Comparison of ENCODE assay signal across 8 cellular contexts in genomic region chr11:96154802-96155520, GRCh38.
DNase-seq lines count a peak whose midpoint lies in the region; ATAC-seq, FAIRE-seq and TF ChIP-seq lines count a peak whose summit lies in the region.

No MANE protein-coding gene starts in this region.

- no peaks in the 10 kb centered on the region for H3K27me3 ChIP-seq in right lobe of liver
- no peaks in the 10 kb centered on the region for H3K27me3 ChIP-seq in HepG2 (ENCODE audit: control insufficient read depth in 1 of 2, insufficient read depth in 2 of 2, low read length in 2 of 2)

- TF ChIP-seq EP300 in HepG2 (IDR thresholded peaks at IDR 0.05; ENCODE audit: low read depth in 2 of 2, low read length in 2 of 2) (no peak), HepG2 (CRISPR knock-in tag; IDR thresholded peaks at IDR 0.05; ENCODE audit: borderline replicate concordance) (no peak)

- no peak overlapping the region for H3K9ac ChIP-seq in HepG2 (ENCODE audit: insufficient read depth, low read depth, low read length)

- H3K27me3 Mint-ChIP-seq in central memory CD8-positive, alpha-beta T cell: no peaks in the 10 kb centered on the region
- H3K27me3 Mint-ChIP-seq in mesothelial cell of epicardium (ENCODE audit: low read depth): no peaks in the 10 kb centered on the region

- H3K4me3 Mint-ChIP-seq in central memory CD8-positive, alpha-beta T cell: no peak overlapping the region
- no peak overlapping the region for H3K4me3 Mint-ChIP-seq in mesothelial cell of epicardium

- H3K4me1 Mint-ChIP-seq in central memory CD8-positive, alpha-beta T cell: peaks cover 31% of the 10 kb centered on the region
- H3K4me1 Mint-ChIP-seq in mesothelial cell of epicardium: peaks cover 50% of the 10 kb centered on the region

- H3K9me3 ChIP-seq in right lobe of liver (no peaks in the 10 kb centered on the region), HepG2 (ENCODE audit: low read length) (no peaks in the 10 kb centered on the region)

- peak overlapping the region in 2 of 3 donors; percentile 7 to 20 for H3K27ac ChIP-seq in right lobe of liver
- H3K27ac ChIP-seq in HepG2 (ENCODE audit: extremely low read length, insufficient read depth, low read length): no peak overlapping the region

- 83% methylated on average over 4 of the region's 7 CpGs for WGBS in right lobe of liver (ENCODE audit: insufficient coverage, low coverage, low lambda C conversion rate, missing lambda C conversion rate)
- WGBS in HepG2 (ENCODE audit: low lambda C conversion rate): 100% methylated on average over 7 of the region's 7 CpGs

- no peaks in the 10 kb centered on the region for H3K36me3 ChIP-seq in right lobe of liver
- peaks cover 0 to 3% of the 10 kb centered on the region in 2 experiments; a peak in 1 of 5 replicates for H3K36me3 ChIP-seq in HepG2 (replicated peaks in 1 of 2; ENCODE audit: control insufficient read depth in 1 of 2, insufficient read depth in 2 of 2, low read length in 2 of 2)

- H3K36me3 Mint-ChIP-seq in central memory CD8-positive, alpha-beta T cell (ENCODE audit: insufficient read depth): no peaks in the 10 kb centered on the region
- no peaks in the 10 kb centered on the region for H3K36me3 Mint-ChIP-seq in mesothelial cell of epicardium

- POLR2A ChIA-PET in HepG2 (lab: Yijun Ruan, JAX): interaction anchor here (0.7 to 1.9 kb wide), 6 partner anchors 10 to 188 kb away, joined by 3 to 13 read pairs (median 4); partner anchors contain the start of gene MAML2

- H3K4me2 ChIP-seq in HepG2 (ENCODE audit: low read depth, low read length): no peak overlapping the region

- H3K27ac Mint-ChIP-seq in central memory CD8-positive, alpha-beta T cell (ENCODE audit: low read depth): peak overlapping the region; percentile 54
- H3K27ac Mint-ChIP-seq in mesothelial cell of epicardium: peak overlapping the region; percentile 82

- H2AFZ ChIP-seq in HepG2 (ENCODE audit: low read length): no peak overlapping the region

- peaks cover 0 to 4% (median 0%) of the 10 kb centered on the region in 4 donors for H3K4me1 ChIP-seq in right lobe of liver
- H3K4me1 ChIP-seq in HepG2 (ENCODE audit: insufficient read depth, low read length): peaks cover 55% of the 10 kb centered on the region

- no peak for TF ChIP-seq RAD21 in HepG2 (CRISPR knock-in tag; IDR thresholded peaks at IDR 0.05)

- no peaks in the 10 kb centered on the region for H4K20me1 ChIP-seq in HepG2 (ENCODE audit: insufficient read depth, low read length)

- in situ Hi-C loops in HepG2 (cut with HindIII; ENCODE audit: extremely low pct_ligation_motif_present, low pct_unique_long_range_greater_than_20kb): no loop called here
- in situ Hi-C loops in KBM-7 (cut with MboI; ENCODE audit: low pct_unique_long_range_greater_than_20kb, low sequenced_read_pairs): no loop called here

- no peaks in the 10 kb centered on the region for H3K9me3 Mint-ChIP-seq in central memory CD8-positive, alpha-beta T cell
- H3K9me3 Mint-ChIP-seq in mesothelial cell of epicardium: no peaks in the 10 kb centered on the region

- TF ChIP-seq POLR2A in right lobe of liver (IDR thresholded peaks at IDR 0.05) (no peak), HepG2 (IDR thresholded peaks at IDR 0.05; ENCODE audit: insufficient read depth in 1 of 2, low read depth in 2 of 2, low read length in 2 of 2) (no peak)

- no peak for TF ChIP-seq CTCF in right lobe of liver (IDR thresholded peaks at IDR 0.05)
- no peak for TF ChIP-seq CTCF in HepG2 (CRISPR knock-in tag; IDR thresholded peaks at IDR 0.05)
- no peak for TF ChIP-seq CTCF in mesothelial cell of epicardium (IDR thresholded peaks at IDR 0.05; ENCODE audit: unreplicated experiment)

- H3K79me2 ChIP-seq in HepG2 (ENCODE audit: insufficient read depth, low read length): peaks cover 5% of the 10 kb centered on the region

- CTCF ChIA-PET in HepG2 (lab: Yijun Ruan, JAX; ENCODE audit: low intra/inter-chr PET ratio, low total read pairs): no interaction called here

- ATAC-seq in right lobe of liver (no peak), HepG2 (no peak), GM21529 (IDR thresholded peaks at IDR 0.05; ENCODE audit: unreplicated experiment) (no peak), GM18520 (IDR thresholded peaks at IDR 0.05; ENCODE audit: unreplicated experiment) (no peak)
- no peak for ATAC-seq in central memory CD8-positive, alpha-beta T cell (replicated peaks; ENCODE audit: extremely low read depth, poor library complexity, severe bottlenecking)

- H3K4me3 ChIP-seq in right lobe of liver: no peak overlapping the region
- no peak overlapping the region for H3K4me3 ChIP-seq in HepG2 (replicated peaks in 1 of 3; ENCODE audit: insufficient read depth in 1 of 3, low read depth in 2 of 3, low read length in 3 of 3)

- intact Hi-C loops in right lobe of liver (cut with DNase I): no loop called here
- intact Hi-C loops in HepG2 (cut with micrococcal nuclease; ENCODE audit: unreplicated experiment): loop anchor here (1.0 kb wide), 1 partner anchor 143 kb away; no protein-coding TSS in a partner anchor

- no peak for FAIRE-seq in HepG2 (lab: Jason Lieb, UNC)

- DNase-seq in right lobe of liver (no peak), HepG2 (ENCODE audit: low spot score) (no peak), mesothelial cell of epicardium (ENCODE audit: low spot score in 2 of 2, unreplicated experiment in 2 of 2) (no peak), KBM-7 (no peak), NCI-H748 (lab: John Stamatoyannopoulos, UW; ENCODE audit: unreplicated experiment) (no peak)
- DNase-seq in central memory CD8-positive, alpha-beta T cell (ENCODE audit: low spot score in 2 of 2): no peak

- no TSS peak for BruUV-seq in HepG2 (replicated peaks; lab: Mats Ljungman, UMichigan)

TF ChIP-seq in HepG2, 621 proteins besides CTCF, POLR2A, EP300 and RAD21 (continues in another document):
- TF ChIP-seq AKNA (CRISPR knock-in tag; IDR thresholded peaks at IDR 0.05; ENCODE audit: borderline replicate concordance) (no peak), SAP130 (CRISPR knock-in tag; IDR thresholded peaks at IDR 0.05; ENCODE audit: low read depth) (no peak), ZNF740 (CRISPR knock-in tag; IDR thresholded peaks at IDR 0.05) (no peak), ZNF660 (CRISPR knock-in tag; IDR thresholded peaks at IDR 0.05; ENCODE audit: borderline replicate concordance, low read depth) (no peak), ZHX1 (CRISPR knock-in tag; IDR thresholded peaks at IDR 0.05; ENCODE audit: low read depth) (no peak), ZFP90 (CRISPR knock-in tag; IDR thresholded peaks at IDR 0.05; ENCODE audit: borderline replicate concordance) (no peak)
